Comparison of ENCODE assay signal across 23 cellular contexts in the genomic region with DNA sequence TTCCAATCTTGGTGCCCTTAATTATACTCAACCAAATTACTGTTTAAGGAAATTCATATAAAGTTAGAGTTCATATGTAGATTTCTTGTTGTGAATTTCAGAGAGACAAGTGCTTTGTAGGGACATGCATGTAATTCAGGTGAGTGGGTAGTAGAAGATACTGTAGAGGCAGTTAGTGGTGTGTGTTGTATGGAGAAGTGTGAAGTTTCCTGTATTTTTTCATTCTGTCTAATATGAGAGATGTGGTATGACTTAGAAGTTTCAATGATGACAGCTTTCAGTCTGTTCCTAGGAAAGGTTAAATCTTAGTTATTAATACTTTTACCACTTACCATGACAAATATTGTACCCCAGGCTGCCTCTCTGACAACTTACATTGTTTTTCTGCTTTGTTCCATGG.
DNase-seq lines count a peak whose midpoint lies in the region; ATAC-seq and TF ChIP-seq lines count a peak whose summit lies in the region.
"Had no signal": no experiment of that assay in that cellular context is flagged by ENCODE, and none has a peak within 500 bp of the region (broad histone marks: within the 10 kb centered on the region; RNA-seq: fewer than 3 reads in every experiment).

No MANE protein-coding gene starts in this region.

- no peak overlapping the region for H2BK15ac ChIP-seq in neuronal stem cell (ENCODE audit: low read length)

- H4K8ac ChIP-seq in neuronal stem cell (ENCODE audit: low read depth, low read length): no peak overlapping the region

- H3K27me3 Mint-ChIP-seq in T-helper 2 cell treated with Interferon-gamma antibody and Interleukin-4, amounts not matched to agents 5 μg/mL and 100 μg/mL, for 36 hours (ENCODE audit: low read depth): no peaks in the 10 kb centered on the region
- H3K27me3 Mint-ChIP-seq in activated T-helper 2 cell treated with anti-CD3 and anti-CD28 coated beads, Interferon-gamma antibody, Interleukin-2, Interleukin-4, amounts not matched to agents 10 μg/mL and 5 μg/mL and 100 μg/mL, durations not matched to agents 14 hours and 24 hours and 36 hours (ENCODE audit: low read depth): no peaks in the 10 kb centered on the region
- H3K27me3 Mint-ChIP-seq: CD4-positive, CD25-positive, alpha-beta regulatory T cell; CD8-positive, alpha-beta memory T cell had no signal

- no peak overlapping the region for H2AK5ac ChIP-seq in neuronal stem cell (ENCODE audit: low read depth, low read length)

- H3K36me3 Mint-ChIP-seq in T-helper 2 cell treated with Interferon-gamma antibody and Interleukin-4, amounts not matched to agents 5 μg/mL and 100 μg/mL, for 36 hours (ENCODE audit: low read depth): no peaks in the 10 kb centered on the region
- H3K36me3 Mint-ChIP-seq in activated T-helper 2 cell treated with anti-CD3 and anti-CD28 coated beads, Interferon-gamma antibody, Interleukin-2, Interleukin-4, amounts not matched to agents 10 μg/mL and 5 μg/mL and 100 μg/mL, durations not matched to agents 14 hours and 24 hours and 36 hours (ENCODE audit: low read depth): peaks cover 6% of the 10 kb centered on the region
- H3K36me3 Mint-ChIP-seq: CD14-positive monocyte; CD4-positive, alpha-beta memory T cell; CD4-positive, CD25-positive, alpha-beta regulatory T cell; CD8-positive, alpha-beta memory T cell had no signal

- peaks cover 9% of the 10 kb centered on the region for H3K9me3 Mint-ChIP-seq in T-helper 2 cell treated with Interferon-gamma antibody and Interleukin-4, amounts not matched to agents 5 μg/mL and 100 μg/mL, for 36 hours
- H3K9me3 Mint-ChIP-seq in activated T-helper 2 cell treated with anti-CD3 and anti-CD28 coated beads, Interferon-gamma antibody, Interleukin-2, Interleukin-4, amounts not matched to agents 10 μg/mL and 5 μg/mL and 100 μg/mL, durations not matched to agents 14 hours and 24 hours and 36 hours: peaks cover 10% of the 10 kb centered on the region

- ATAC-seq in GM18519 (IDR thresholded peaks at IDR 0.05; ENCODE audit: low FRiP score, unreplicated experiment) (no peak), upper lobe of right lung (no peak)

- H3K18ac ChIP-seq in neuronal stem cell (ENCODE audit: low read length): no peak overlapping the region

- H3K27ac Mint-ChIP-seq in T-helper 2 cell treated with Interferon-gamma antibody and Interleukin-4, amounts not matched to agents 5 μg/mL and 100 μg/mL, for 36 hours: peak overlapping the region; percentile 32
- H3K27ac Mint-ChIP-seq in activated T-helper 2 cell treated with anti-CD3 and anti-CD28 coated beads, Interferon-gamma antibody, Interleukin-2, Interleukin-4, amounts not matched to agents 10 μg/mL and 5 μg/mL and 100 μg/mL, durations not matched to agents 14 hours and 24 hours and 36 hours: peak overlapping the region; percentile 43
- H3K27ac Mint-ChIP-seq: CD14-positive monocyte; CD4-positive, alpha-beta memory T cell; CD4-positive, CD25-positive, alpha-beta regulatory T cell; CD8-positive, alpha-beta memory T cell had no signal

- H3K4me2 ChIP-seq in neuronal stem cell (ENCODE audit: insufficient read depth, low read length, poor library complexity, severe bottlenecking): no peak overlapping the region
- H3K4me2 ChIP-seq: BLaER1 had no signal

- no peak overlapping the region for H4K91ac ChIP-seq in neuronal stem cell (ENCODE audit: low read depth, low read length, poor library complexity)

- H3K14ac ChIP-seq in neuronal stem cell (ENCODE audit: low read length): no peak overlapping the region

- H3K4me3 ChIP-seq in neuronal stem cell (ENCODE audit: low read length in 2 of 2) (no peak overlapping the region), spleen (no peak overlapping the region), upper lobe of right lung (no peak overlapping the region)
- H3K4me3 ChIP-seq: BLaER1 had no signal

- TF ChIP-seq CTCF in spleen (IDR thresholded peaks at IDR 0.05 in 8 of 11, conservative IDR thresholded peaks at IDR 0.05 in 3 of 11) (no peak), upper lobe of right lung (IDR thresholded peaks at IDR 0.05) (no peak)

- H2AFZ ChIP-seq in neuronal stem cell (ENCODE audit: low read length): peak overlapping the region; percentile 46

- H3K27ac ChIP-seq in neuronal stem cell (replicated peaks; ENCODE audit: low read length) (no peak overlapping the region), spleen (no peak overlapping the region), upper lobe of right lung (no peak overlapping the region)
- H3K27ac ChIP-seq: BLaER1 had no signal

- H3K23ac ChIP-seq in neuronal stem cell (ENCODE audit: low read depth, low read length, poor library complexity): no peak overlapping the region

- H3K9me3 ChIP-seq in neuronal stem cell (replicated peaks in 1 of 2; ENCODE audit: control insufficient read depth in 2 of 2, insufficient read depth in 1 of 2, low read depth in 1 of 2, low read length in 2 of 2): peaks cover 0 to 2% of the 10 kb centered on the region in 2 donors
- peaks cover 0 to 9% (median 0%) of the 10 kb centered on the region in 8 donors for H3K9me3 ChIP-seq in spleen
- no peaks in the 10 kb centered on the region for H3K9me3 ChIP-seq in upper lobe of right lung
- H3K9me3 ChIP-seq: BE2C, BLaER1 had no signal

- peaks cover 13% of the 10 kb centered on the region for H3K4me1 Mint-ChIP-seq in T-helper 2 cell treated with Interferon-gamma antibody and Interleukin-4, amounts not matched to agents 5 μg/mL and 100 μg/mL, for 36 hours (ENCODE audit: low read depth)
- H3K4me1 Mint-ChIP-seq in activated T-helper 2 cell treated with anti-CD3 and anti-CD28 coated beads, Interferon-gamma antibody, Interleukin-2, Interleukin-4, amounts not matched to agents 10 μg/mL and 5 μg/mL and 100 μg/mL, durations not matched to agents 14 hours and 24 hours and 36 hours (ENCODE audit: low read depth): peaks cover 24% of the 10 kb centered on the region
- H3K4me1 Mint-ChIP-seq: CD14-positive monocyte; CD4-positive, alpha-beta memory T cell; CD4-positive, CD25-positive, alpha-beta regulatory T cell; CD8-positive, alpha-beta memory T cell had no signal

- H2BK5ac ChIP-seq in neuronal stem cell (ENCODE audit: low read length): no peak overlapping the region

- no peaks in the 10 kb centered on the region for H3K79me1 ChIP-seq in neuronal stem cell (ENCODE audit: low read depth, low read length)

- peaks cover 0 to under 1% of the 10 kb centered on the region in 2 donors for H3K4me1 ChIP-seq in neuronal stem cell (ENCODE audit: control insufficient read depth in 2 of 2, insufficient read depth in 1 of 2, low read depth in 1 of 2, low read length in 2 of 2)
- H3K4me1 ChIP-seq in spleen: no peaks in the 10 kb centered on the region
- no peaks in the 10 kb centered on the region for H3K4me1 ChIP-seq in upper lobe of right lung
- H3K4me1 ChIP-seq: BE2C, BLaER1 had no signal

- H3K36me3 ChIP-seq in neuronal stem cell (replicated peaks in 1 of 2; ENCODE audit: control insufficient read depth in 2 of 2, insufficient read depth in 2 of 2, low read length in 2 of 2) (no peaks in the 10 kb centered on the region), spleen (no peaks in the 10 kb centered on the region), upper lobe of right lung (no peaks in the 10 kb centered on the region)
- H3K36me3 ChIP-seq: BE2C, BLaER1 had no signal

- H2BK120ac ChIP-seq in neuronal stem cell (ENCODE audit: low read depth, low read length): no peak overlapping the region

- intact Hi-C loops in activated T-helper 2 cell treated with anti-CD3 and anti-CD28 coated beads, Interferon-gamma antibody, Interleukin-2, Interleukin-4, amounts not matched to agents 10 μg/mL and 5 μg/mL and 100 μg/mL, durations not matched to agents 14 hours and 24 hours and 36 hours (cut with micrococcal nuclease): loop anchor here (2.0 kb wide), 1 partner anchor 216 kb away; no protein-coding TSS in a partner anchor
- intact Hi-C loops in spleen (cut with DNase I; ENCODE audit: low total_unique reads): no loop called here
- intact Hi-C loops in upper lobe of right lung (cut with DNase I): no loop called here

- no peak overlapping the region for H3K4ac ChIP-seq in neuronal stem cell (ENCODE audit: low read length)

- no peak for DNase-seq in T-helper 2 cell treated with Interferon-gamma antibody and Interleukin-4, amounts not matched to agents 5 μg/mL and 100 μg/mL, for 36 hours (ENCODE audit: low spot score)
- no peak for DNase-seq in activated T-helper 2 cell treated with anti-CD3 and anti-CD28 coated beads, Interferon-gamma antibody, Interleukin-2, Interleukin-4, amounts not matched to agents 10 μg/mL and 5 μg/mL and 100 μg/mL, durations not matched to agents 14 hours and 24 hours and 36 hours (ENCODE audit: low spot score)
- DNase-seq in neuronal stem cell (ENCODE audit: low spot score) (no peak), spleen (no peak), upper lobe of right lung (no peak)
- DNase-seq: 8988T; ACHN; BE2C; C1 segment of cervical spinal cord; CD4-positive, alpha-beta memory T cell; CD4-positive, CD25-positive, alpha-beta regulatory T cell; CD8-positive, alpha-beta memory T cell; COR-L47; DMS 273 treated with DMSO at 0.1 percent for 48 hours; DMS153; DMS53; DMS79; DND-41; EL; GDM1 had no signal

- H3K4me3 Mint-ChIP-seq in T-helper 2 cell treated with Interferon-gamma antibody and Interleukin-4, amounts not matched to agents 5 μg/mL and 100 μg/mL, for 36 hours: no peak overlapping the region
- H3K4me3 Mint-ChIP-seq in activated T-helper 2 cell treated with anti-CD3 and anti-CD28 coated beads, Interferon-gamma antibody, Interleukin-2, Interleukin-4, amounts not matched to agents 10 μg/mL and 5 μg/mL and 100 μg/mL, durations not matched to agents 14 hours and 24 hours and 36 hours (ENCODE audit: low read depth): no peak overlapping the region
- H3K4me3 Mint-ChIP-seq: CD14-positive monocyte; CD4-positive, alpha-beta memory T cell; CD4-positive, CD25-positive, alpha-beta regulatory T cell; CD8-positive, alpha-beta memory T cell had no signal

- no peak overlapping the region for H2BK12ac ChIP-seq in neuronal stem cell (ENCODE audit: low read length)

- H3K9ac ChIP-seq in neuronal stem cell (ENCODE audit: low read depth, low read length, poor library complexity): no peak overlapping the region
- H3K9ac ChIP-seq: BLaER1 had no signal

- no peak for TF ChIP-seq POLR2A in spleen (IDR thresholded peaks at IDR 0.05)

- H3K27me3 ChIP-seq in neuronal stem cell (ENCODE audit: control insufficient read depth in 3 of 3, insufficient read depth in 3 of 3, low read depth in 1 of 3, low read length in 3 of 3) (no peaks in the 10 kb centered on the region), spleen (replicated peaks in 1 of 7) (no peaks in the 10 kb centered on the region), upper lobe of right lung (no peaks in the 10 kb centered on the region)
- H3K27me3 ChIP-seq: BLaER1 had no signal
